Comparison of ENCODE assay signal across 1 cellular context in the genomic region with DNA sequence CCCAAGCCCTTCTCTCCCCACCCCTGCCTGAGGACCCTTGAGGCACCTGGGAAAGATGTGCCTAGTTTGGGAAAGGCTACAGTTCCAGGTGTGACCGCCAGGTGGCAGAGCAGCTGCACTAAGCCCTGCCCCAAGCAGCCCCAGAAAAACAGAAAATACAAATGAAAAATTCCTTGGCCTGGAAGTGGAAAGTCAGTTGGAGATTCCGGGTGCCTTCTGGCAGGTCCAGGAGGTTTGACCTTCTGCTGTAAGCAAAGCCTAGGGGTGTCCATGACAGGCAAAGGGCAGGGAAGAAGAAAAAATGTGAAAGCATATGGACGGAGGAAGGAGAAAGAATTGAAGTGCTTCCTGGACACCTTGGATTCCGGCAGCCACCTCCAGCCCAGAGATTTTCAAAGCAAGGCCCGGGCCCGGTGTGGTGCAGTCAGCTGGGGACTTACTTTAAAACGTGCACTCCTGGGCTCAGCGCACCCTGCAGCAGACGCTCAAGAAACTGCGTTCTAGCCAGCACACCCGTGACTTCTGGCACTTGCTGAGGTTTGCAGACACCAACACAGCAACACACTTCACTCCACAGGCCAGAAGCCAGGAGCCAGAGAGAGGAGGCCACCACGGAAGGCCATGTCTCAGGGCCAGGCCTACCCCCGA.
TF ChIP-seq lines count a peak whose summit lies in the region.

No MANE protein-coding gene starts in this region.

TF ChIP-seq in GM23338, 12 proteins besides CTCF, POLR2A, EP300 and RAD21 (continued from another document):
- TF ChIP-seq, protein P1, sequence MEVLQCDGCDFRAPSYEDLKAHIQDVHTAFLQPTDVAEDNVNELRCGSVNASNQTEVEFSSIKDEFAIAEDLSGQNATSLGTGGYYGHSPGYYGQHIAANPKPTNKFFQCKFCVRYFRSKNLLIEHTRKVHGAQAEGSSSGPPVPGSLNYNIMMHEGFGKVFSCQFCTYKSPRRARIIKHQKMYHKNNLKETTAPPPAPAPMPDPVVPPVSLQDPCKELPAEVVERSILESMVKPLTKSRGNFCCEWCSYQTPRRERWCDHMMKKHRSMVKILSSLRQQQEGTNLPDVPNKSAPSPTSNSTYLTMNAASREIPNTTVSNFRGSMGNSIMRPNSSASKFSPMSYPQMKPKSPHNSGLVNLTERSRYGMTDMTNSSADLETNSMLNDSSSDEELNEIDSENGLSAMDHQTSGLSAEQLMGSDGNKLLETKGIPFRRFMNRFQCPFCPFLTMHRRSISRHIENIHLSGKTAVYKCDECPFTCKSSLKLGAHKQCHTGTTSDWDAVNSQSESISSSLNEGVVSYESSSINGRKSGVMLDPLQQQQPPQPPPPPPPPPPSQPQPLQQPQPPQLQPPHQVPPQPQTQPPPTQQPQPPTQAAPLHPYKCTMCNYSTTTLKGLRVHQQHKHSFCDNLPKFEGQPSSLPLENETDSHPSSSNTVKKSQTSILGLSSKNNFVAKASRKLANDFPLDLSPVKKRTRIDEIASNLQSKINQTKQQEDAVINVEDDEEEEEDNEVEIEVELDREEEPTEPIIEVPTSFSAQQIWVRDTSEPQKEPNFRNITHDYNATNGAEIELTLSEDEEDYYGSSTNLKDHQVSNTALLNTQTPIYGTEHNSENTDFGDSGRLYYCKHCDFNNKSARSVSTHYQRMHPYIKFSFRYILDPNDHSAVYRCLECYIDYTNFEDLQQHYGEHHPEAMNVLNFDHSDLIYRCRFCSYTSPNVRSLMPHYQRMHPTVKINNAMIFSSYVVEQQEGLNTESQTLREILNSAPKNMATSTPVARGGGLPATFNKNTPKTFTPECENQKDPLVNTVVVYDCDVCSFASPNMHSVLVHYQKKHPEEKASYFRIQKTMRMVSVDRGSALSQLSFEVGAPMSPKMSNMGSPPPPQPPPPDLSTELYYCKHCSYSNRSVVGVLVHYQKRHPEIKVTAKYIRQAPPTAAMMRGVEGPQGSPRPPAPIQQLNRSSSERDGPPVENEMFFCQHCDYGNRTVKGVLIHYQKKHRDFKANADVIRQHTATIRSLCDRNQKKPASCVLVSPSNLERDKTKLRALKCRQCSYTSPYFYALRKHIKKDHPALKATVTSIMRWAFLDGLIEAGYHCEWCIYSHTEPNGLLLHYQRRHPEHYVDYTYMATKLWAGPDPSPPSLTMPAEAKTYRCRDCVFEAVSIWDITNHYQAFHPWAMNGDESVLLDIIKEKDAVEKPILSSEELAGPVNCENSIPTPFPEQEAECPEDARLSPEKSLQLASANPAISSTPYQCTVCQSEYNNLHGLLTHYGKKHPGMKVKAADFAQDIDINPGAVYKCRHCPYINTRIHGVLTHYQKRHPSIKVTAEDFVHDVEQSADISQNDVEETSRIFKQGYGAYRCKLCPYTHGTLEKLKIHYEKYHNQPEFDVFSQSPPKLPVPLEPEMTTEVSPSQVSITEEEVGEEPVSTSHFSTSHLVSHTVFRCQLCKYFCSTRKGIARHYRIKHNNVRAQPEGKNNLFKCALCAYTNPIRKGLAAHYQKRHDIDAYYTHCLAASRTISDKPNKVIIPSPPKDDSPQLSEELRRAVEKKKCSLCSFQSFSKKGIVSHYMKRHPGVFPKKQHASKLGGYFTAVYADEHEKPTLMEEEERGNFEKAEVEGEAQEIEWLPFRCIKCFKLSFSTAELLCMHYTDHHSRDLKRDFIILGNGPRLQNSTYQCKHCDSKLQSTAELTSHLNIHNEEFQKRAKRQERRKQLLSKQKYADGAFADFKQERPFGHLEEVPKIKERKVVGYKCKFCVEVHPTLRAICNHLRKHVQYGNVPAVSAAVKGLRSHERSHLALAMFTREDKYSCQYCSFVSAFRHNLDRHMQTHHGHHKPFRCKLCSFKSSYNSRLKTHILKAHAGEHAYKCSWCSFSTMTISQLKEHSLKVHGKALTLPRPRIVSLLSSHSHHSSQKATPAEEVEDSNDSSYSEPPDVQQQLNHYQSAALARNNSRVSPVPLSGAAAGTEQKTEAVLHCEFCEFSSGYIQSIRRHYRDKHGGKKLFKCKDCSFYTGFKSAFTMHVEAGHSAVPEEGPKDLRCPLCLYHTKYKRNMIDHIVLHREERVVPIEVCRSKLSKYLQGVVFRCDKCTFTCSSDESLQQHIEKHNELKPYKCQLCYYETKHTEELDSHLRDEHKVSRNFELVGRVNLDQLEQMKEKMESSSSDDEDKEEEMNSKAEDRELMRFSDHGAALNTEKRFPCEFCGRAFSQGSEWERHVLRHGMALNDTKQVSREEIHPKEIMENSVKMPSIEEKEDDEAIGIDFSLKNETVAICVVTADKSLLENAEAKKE (CRISPR knock-in tag; IDR thresholded peaks at IDR 0.05): no peak
- TF ChIP-seq ZNF331 (CRISPR knock-in tag; IDR thresholded peaks at IDR 0.05; ENCODE audit: low read depth) (no peak), ZNF114 (CRISPR knock-in tag; IDR thresholded peaks at IDR 0.05) (no peak), CREB1 (CRISPR knock-in tag; IDR thresholded peaks at IDR 0.05; ENCODE audit: low read depth) (no peak), STAT1 (IDR thresholded peaks at IDR 0.05; ENCODE audit: unreplicated experiment) (no peak), JUNB (IDR thresholded peaks at IDR 0.05; ENCODE audit: unreplicated experiment) (no peak)
- TF ChIP-seq, protein P2, sequence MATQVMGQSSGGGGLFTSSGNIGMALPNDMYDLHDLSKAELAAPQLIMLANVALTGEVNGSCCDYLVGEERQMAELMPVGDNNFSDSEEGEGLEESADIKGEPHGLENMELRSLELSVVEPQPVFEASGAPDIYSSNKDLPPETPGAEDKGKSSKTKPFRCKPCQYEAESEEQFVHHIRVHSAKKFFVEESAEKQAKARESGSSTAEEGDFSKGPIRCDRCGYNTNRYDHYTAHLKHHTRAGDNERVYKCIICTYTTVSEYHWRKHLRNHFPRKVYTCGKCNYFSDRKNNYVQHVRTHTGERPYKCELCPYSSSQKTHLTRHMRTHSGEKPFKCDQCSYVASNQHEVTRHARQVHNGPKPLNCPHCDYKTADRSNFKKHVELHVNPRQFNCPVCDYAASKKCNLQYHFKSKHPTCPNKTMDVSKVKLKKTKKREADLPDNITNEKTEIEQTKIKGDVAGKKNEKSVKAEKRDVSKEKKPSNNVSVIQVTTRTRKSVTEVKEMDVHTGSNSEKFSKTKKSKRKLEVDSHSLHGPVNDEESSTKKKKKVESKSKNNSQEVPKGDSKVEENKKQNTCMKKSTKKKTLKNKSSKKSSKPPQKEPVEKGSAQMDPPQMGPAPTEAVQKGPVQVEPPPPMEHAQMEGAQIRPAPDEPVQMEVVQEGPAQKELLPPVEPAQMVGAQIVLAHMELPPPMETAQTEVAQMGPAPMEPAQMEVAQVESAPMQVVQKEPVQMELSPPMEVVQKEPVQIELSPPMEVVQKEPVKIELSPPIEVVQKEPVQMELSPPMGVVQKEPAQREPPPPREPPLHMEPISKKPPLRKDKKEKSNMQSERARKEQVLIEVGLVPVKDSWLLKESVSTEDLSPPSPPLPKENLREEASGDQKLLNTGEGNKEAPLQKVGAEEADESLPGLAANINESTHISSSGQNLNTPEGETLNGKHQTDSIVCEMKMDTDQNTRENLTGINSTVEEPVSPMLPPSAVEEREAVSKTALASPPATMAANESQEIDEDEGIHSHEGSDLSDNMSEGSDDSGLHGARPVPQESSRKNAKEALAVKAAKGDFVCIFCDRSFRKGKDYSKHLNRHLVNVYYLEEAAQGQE (IDR thresholded peaks at IDR 0.05; ENCODE audit: unreplicated experiment): no peak
